In the genomic region with DNA sequence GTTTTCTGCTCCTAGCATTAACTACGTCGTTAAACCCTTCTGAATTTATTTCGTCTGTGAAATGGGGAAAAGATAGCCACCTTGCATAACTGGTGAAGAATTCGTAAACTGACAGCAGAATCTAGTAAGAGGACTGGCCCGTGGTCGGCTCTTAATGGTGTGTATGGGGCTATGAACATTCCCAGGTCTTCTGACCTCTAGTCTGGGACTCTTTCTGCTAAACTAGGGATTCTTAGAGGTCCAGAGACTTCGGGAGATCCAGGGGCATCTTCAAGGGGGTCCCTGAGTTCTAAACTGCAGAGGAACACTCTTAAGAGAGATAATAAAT, we compare ENCODE assay signal across 8 cellular contexts.
DNase-seq lines count a peak whose midpoint lies in the region; ATAC-seq, FAIRE-seq and TF ChIP-seq lines count a peak whose summit lies in the region.

No MANE protein-coding gene starts in this region.

- H3K27ac ChIP-seq in HEK293 (ENCODE audit: extremely low read depth, low read depth, low read length) (no peak overlapping the region; the same call in 1 of the 2 replicates), right cardiac atrium (ENCODE audit: low read length) (peak overlapping the region; percentile 87), small intestine (ENCODE audit: low read depth in 1 of 2, low read length in 1 of 2) (peak overlapping the region; percentile 92 to 96)

- ATAC-seq in activated CD8-positive, alpha-beta T cell treated with anti-CD3 and anti-CD28 coated beads for 36 hours = no peak
- ATAC-seq in right cardiac atrium (peak; percentile 5 to 6), HG03442 (IDR thresholded peaks at IDR 0.05; ENCODE audit: unreplicated experiment) (no peak)

- peaks cover 2% of the 10 kb centered on the region for H3K27me3 Mint-ChIP-seq in activated CD8-positive, alpha-beta T cell treated with anti-CD3 and anti-CD28 coated beads for 36 hours

- H3K4me1 Mint-ChIP-seq in activated CD8-positive, alpha-beta T cell treated with anti-CD3 and anti-CD28 coated beads for 36 hours (ENCODE audit: low read depth) = peaks cover 13% of the 10 kb centered on the region

- H3K36me3 ChIP-seq in HEK293 (ENCODE audit: control insufficient read depth in 2 of 2, insufficient read depth in 1 of 2, low read length in 2 of 2) (no peaks in the 10 kb centered on the region), small intestine (ENCODE audit: control insufficient read depth in 2 of 2, insufficient read depth in 2 of 2, low read length in 2 of 2) (no peaks in the 10 kb centered on the region)

- peak overlapping the region; percentile 81 for H3K27ac Mint-ChIP-seq in activated CD8-positive, alpha-beta T cell treated with anti-CD3 and anti-CD28 coated beads for 36 hours

- H3K9me3 ChIP-seq in HEK293 (ENCODE audit: control insufficient read depth, insufficient read depth, low read depth, low read length) = no peaks in the 10 kb centered on the region
- H3K9me3 ChIP-seq in right cardiac atrium (ENCODE audit: control insufficient read depth, low read length) = no peaks in the 10 kb centered on the region
- H3K9me3 ChIP-seq in small intestine (ENCODE audit: control insufficient read depth, low read depth) = no peaks in the 10 kb centered on the region

- intact Hi-C loops in activated CD8-positive, alpha-beta T cell treated with anti-CD3 and anti-CD28 coated beads for 36 hours (cut with micrococcal nuclease) = loop anchor here (5.0 kb wide), 1 partner anchor 295 kb away; no protein-coding TSS in a partner anchor
- intact Hi-C loops in right cardiac atrium (cut with DNase I) = loop anchor here in 2 of 4 donors (10.0 kb wide), 1 partner anchor 292 kb away; no protein-coding TSS in a partner anchor

- CTCF ChIA-PET in HEK293 (lab: Yijun Ruan, JAX) = interaction anchor here (0.6 kb wide), 1 partner anchor 232 kb away, joined by 5 read pairs; no protein-coding TSS in a partner anchor
- CTCF ChIA-PET in activated CD8-positive, alpha-beta T cell treated with anti-CD3 and anti-CD28 coated beads for 36 hours (lab: Charles Lee) = no interaction called here

- no peaks in the 10 kb centered on the region for H3K9me3 Mint-ChIP-seq in activated CD8-positive, alpha-beta T cell treated with anti-CD3 and anti-CD28 coated beads for 36 hours

- peaks cover 9% of the 10 kb centered on the region; the same call in 1 of the 2 replicates for H3K4me1 ChIP-seq in HEK293 (ENCODE audit: control insufficient read depth, insufficient read depth, low read length)
- H3K4me1 ChIP-seq in right cardiac atrium (ENCODE audit: control insufficient read depth, insufficient read depth, low read length) = peaks cover 5% of the 10 kb centered on the region
- H3K4me1 ChIP-seq in small intestine (ENCODE audit: control insufficient read depth in 2 of 2, insufficient read depth in 1 of 2, low read depth in 1 of 2, low read length in 1 of 2) = peaks cover 4 to 7% of the 10 kb centered on the region in 2 donors

- H3K4me3 ChIP-seq in HEK293 (ENCODE audit: low read depth, low read length) (peak overlapping the region; percentile 49), right cardiac atrium (ENCODE audit: low read length) (peak overlapping the region; percentile 77), small intestine (ENCODE audit: low read depth in 1 of 2, low read length in 2 of 2) (peak overlapping the region; percentile 38 to 70)

- no peaks in the 10 kb centered on the region for H3K27me3 ChIP-seq in right cardiac atrium (ENCODE audit: control insufficient read depth, insufficient read depth)
- no peaks in the 10 kb centered on the region for H3K27me3 ChIP-seq in small intestine (ENCODE audit: control insufficient read depth in 2 of 2, insufficient read depth in 2 of 2, low read length in 2 of 2)

- DNase-seq in activated CD8-positive, alpha-beta T cell treated with anti-CD3 and anti-CD28 coated beads for 36 hours = no peak
- DNase-seq in right cardiac atrium (peak in 1 of 3 donors; percentile 65), small intestine (no peak), NCI-H1048 (lab: John Stamatoyannopoulos, UW) (no peak), dermis blood vessel endothelial cell (no peak), amniotic stem cell (lab: John Stamatoyannopoulos, UW) (no peak)

- POLR2A ChIA-PET in HEK293 (lab: Yijun Ruan, JAX) = interaction anchor here (1.0 kb wide), 1 partner anchor 17 kb away, joined by 3 read pairs; no protein-coding TSS in a partner anchor
- POLR2A ChIA-PET in activated CD8-positive, alpha-beta T cell treated with anti-CD3 and anti-CD28 coated beads for 36 hours (lab: Charles Lee) = interaction anchor here (1.1 kb wide), 1 partner anchor 19 kb away, joined by 3 read pairs; no protein-coding TSS in a partner anchor

- no peak for TF ChIP-seq CTCF in HEK293 (tag by site-specific recombination; IDR thresholded peaks at IDR 0.05)
- TF ChIP-seq CTCF in activated CD8-positive, alpha-beta T cell treated with anti-CD3 and anti-CD28 coated beads for 36 hours (IDR thresholded peaks at IDR 0.05) = no peak

- FAIRE-seq in small intestine (lab: Jason Lieb, UNC) = no peak

- 7% methylated on average over 7 of the region's 7 CpGs for WGBS in right cardiac atrium
- 5 to 7% (median 5%) methylated on average over 7 of the region's 7 CpGs for WGBS in small intestine, 3 donors

- H3K36me3 Mint-ChIP-seq in activated CD8-positive, alpha-beta T cell treated with anti-CD3 and anti-CD28 coated beads for 36 hours (ENCODE audit: low read depth) = no peaks in the 10 kb centered on the region

- peak overlapping the region; percentile 81 for H3K4me3 Mint-ChIP-seq in activated CD8-positive, alpha-beta T cell treated with anti-CD3 and anti-CD28 coated beads for 36 hours

TF ChIP-seq in HEK293, 187 proteins besides CTCF, POLR2A, EP300 and RAD21:
- TF ChIP-seq ZSCAN23 (tag by site-specific recombination; IDR thresholded peaks at IDR 0.05) (no peak), ZNF626 (tag by site-specific recombination; IDR thresholded peaks at IDR 0.05) (no peak), PRDM1 (tag by site-specific recombination; IDR thresholded peaks at IDR 0.05) (no peak), KLF7 (tag by site-specific recombination; IDR thresholded peaks at IDR 0.05; ENCODE audit: borderline replicate concordance) (no peak), ZNF404 (tag by site-specific recombination; IDR thresholded peaks at IDR 0.05) (no peak), ZNF664 (tag by site-specific recombination; IDR thresholded peaks at IDR 0.05) (no peak), ZNF341 (tag by site-specific recombination; IDR thresholded peaks at IDR 0.05; ENCODE audit: low read depth) (no peak), YY1 (tag by site-specific recombination; IDR thresholded peaks at IDR 0.05) (no peak), ZNF416 (tag by site-specific recombination; IDR thresholded peaks at IDR 0.05) (no peak), SP7 (tag by site-specific recombination; IDR thresholded peaks at IDR 0.05) (no peak), ZIC2 (tag by site-specific recombination; IDR thresholded peaks at IDR 0.05) (no peak)

Comparison
In these comparisons a context has a peak if more than half of its experiments do, and no peak if none do; other contexts are left out.
1. ATAC-seq: peak in right cardiac atrium (2 of 2); none in activated CD8-positive, alpha-beta T cell treated with anti-CD3 and anti-CD28 coated beads for 36 hours (single experiment) and HG03442 (single experiment).
2. Peak in every context shown above with its lines, with median percentiles within 50 percentile points of each other: H3K4me3 ChIP-seq.